In genomic region chr1:58922302-58923089, GRCh38 we compare ENCODE assay signal across 8 cellular contexts.
DNase-seq lines count a peak whose midpoint lies in the region; ATAC-seq and TF ChIP-seq lines count a peak whose summit lies in the region.

No MANE protein-coding gene starts in this region.

- no peaks in the 10 kb centered on the region for H3K27me3 ChIP-seq in foreskin keratinocyte

- peak; percentile 95 for ATAC-seq in GM18909 (IDR thresholded peaks at IDR 0.05; ENCODE audit: poor library complexity, unreplicated experiment)
- peak; percentile 91 for ATAC-seq in HG02885 (IDR thresholded peaks at IDR 0.05; ENCODE audit: poor library complexity, unreplicated experiment)
- peak; percentile 95 for ATAC-seq in foreskin keratinocyte

- peak overlapping the region; percentile 88 for H3K27ac ChIP-seq in foreskin keratinocyte

- no peak overlapping the region for H3K4me3 ChIP-seq in skeletal muscle cell (ENCODE audit: low read depth, low read length)

- H3K4me1 ChIP-seq in foreskin keratinocyte = peaks cover 26% of the 10 kb centered on the region

- no peak for TF ChIP-seq CTCF in foreskin keratinocyte (conservative IDR thresholded peaks at IDR 0.05)

- peak; percentile 55 for DNase-seq in activated CD4-positive, CD25-positive, alpha-beta regulatory T cell treated with anti-CD3 and anti-CD28 coated beads, Interleukin-2, amount 50 U/mL, for 72 hours
- DNase-seq in foreskin keratinocyte = peak; percentile 93 to 98
- DNase-seq in skeletal muscle cell (ENCODE audit: low read depth) = peak; percentile 63
- DNase-seq in NCI-H146 (lab: John Stamatoyannopoulos, UW) = no peak
- no peak for DNase-seq in MV-4-11 (lab: John Stamatoyannopoulos, UW)
- no peak for DNase-seq in putamen (ENCODE audit: low spot score)

Comparison
In these comparisons a context has a peak if more than half of its experiments do, and no peak if none do; other contexts are left out.
1. DNase-seq: peak in activated CD4-positive, CD25-positive, alpha-beta regulatory T cell treated with anti-CD3 and anti-CD28 coated beads, Interleukin-2, amount 50 U/mL, for 72 hours (single experiment), foreskin keratinocyte (2 of 2) and skeletal muscle cell (single experiment); none in NCI-H146 (single experiment), MV-4-11 (single experiment) and putamen (single experiment).
2. Peak in every context shown above with its lines, with median percentiles within 50 percentile points of each other: ATAC-seq.